ENCODE assay signal across 19 cellular contexts in the genomic region with DNA sequence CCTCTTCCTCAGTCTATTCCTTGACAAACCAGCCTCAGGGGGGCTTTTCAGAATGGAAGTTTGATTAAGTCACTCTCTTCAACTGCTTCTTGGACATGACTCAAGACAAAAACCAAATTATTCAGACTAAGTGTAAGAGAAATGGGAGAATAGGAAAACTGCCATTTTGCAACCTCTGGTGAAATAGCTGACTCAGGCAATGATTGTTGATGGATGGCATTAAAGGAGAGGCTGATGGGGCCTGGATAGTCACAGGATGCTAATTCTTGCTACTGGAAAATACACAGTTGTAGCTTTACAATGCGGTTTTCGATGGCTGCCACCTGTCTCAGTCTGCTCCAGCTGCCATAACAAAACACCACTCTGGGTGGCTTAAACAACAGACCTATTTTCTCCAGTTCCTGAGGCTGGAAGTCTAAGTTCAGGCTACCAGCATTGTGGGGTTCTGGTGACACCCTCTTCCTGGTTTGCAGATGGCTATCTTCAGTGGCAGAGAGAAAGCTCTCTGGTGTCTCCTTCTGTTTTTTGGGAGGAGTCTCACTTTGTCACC. TPM values are rescaled to one million over a fixed set of nuclear protein-coding genes. Genes with fewer than 3 reads are reported as not detected.
DNase-seq lines count a peak whose midpoint lies in the region; ATAC-seq and TF ChIP-seq lines count a peak whose summit lies in the region.
"Had no signal": no experiment of that assay in that cellular context is flagged by ENCODE, and none has a peak within 500 bp of the region (broad histone marks: within the 10 kb centered on the region; RNA-seq: fewer than 3 reads in every experiment).

No MANE protein-coding gene starts in this region.

- no peaks in the 10 kb centered on the region for H4K20me1 ChIP-seq in H9 (ENCODE audit: control insufficient read depth, insufficient read depth, insufficient read length)

- no peaks in the 10 kb centered on the region for H3K23me2 ChIP-seq in H9 (ENCODE audit: insufficient read length, low read depth, low read length, poor library complexity, severe bottlenecking)

- peaks cover 33% of the 10 kb centered on the region for H3K4me1 ChIP-seq in CD4-positive, CD25-positive, alpha-beta regulatory T cell (ENCODE audit: control insufficient read depth, insufficient read depth, low read length, poor library complexity, severe bottlenecking)
- no peaks in the 10 kb centered on the region for H3K4me1 ChIP-seq in H9 (ENCODE audit: insufficient read depth, low read length)

- H3K27ac Mint-ChIP-seq in CD4-positive, CD25-positive, alpha-beta regulatory T cell = peak overlapping the region in 2 of 3 donors; percentile 8 to 91
- no peak overlapping the region for H3K27ac Mint-ChIP-seq in H9
- H3K27ac Mint-ChIP-seq: IgD-negative memory B cell; stimulated activated effector memory CD8-positive, alpha-beta T cell treated with anti-CD3 and anti-CD28 coated beads, Interleukin-12 subunit alpha, Interleukin-12 subunit beta, amount 100 ng/mL, for 72 hours; T-helper 17 cell had no signal

- H3K14ac ChIP-seq in H9 (ENCODE audit: insufficient read depth, low read length) = no peak overlapping the region

- H2BK120ac ChIP-seq in H9 (ENCODE audit: low read depth, low read length, poor library complexity, severe bottlenecking) = no peak overlapping the region

- H4K5ac ChIP-seq in H9 (ENCODE audit: insufficient read length, low read depth, low read length) = no peak overlapping the region

- H3K4me2 ChIP-seq in H9 (ENCODE audit: insufficient read depth, insufficient read length, low read length) = no peak overlapping the region
- H3K4me2 ChIP-seq: PC-9 had no signal

- no peak overlapping the region for H3K27ac ChIP-seq in CD4-positive, CD25-positive, alpha-beta regulatory T cell (ENCODE audit: insufficient read depth, low read length, poor library complexity, severe bottlenecking)
- H3K27ac ChIP-seq in SK-N-MC (peak overlapping the region; percentile 86), H9 (ENCODE audit: insufficient read length, low read depth, low read length) (no peak overlapping the region), caudate nucleus (ENCODE audit: low read depth, low read length) (no peak overlapping the region)
- H3K27ac ChIP-seq: gastroesophageal sphincter, HL-60, PC-9, thyroid gland had no signal

- H3K4ac ChIP-seq in H9 (ENCODE audit: low read depth, low read length) = no peak overlapping the region

- H2AFZ ChIP-seq in H9 (ENCODE audit: low read length) = no peak overlapping the region
- H2AFZ ChIP-seq: PC-9 had no signal

- no CpG with 5 or more reads among the region's 2 CpGs for WGBS in H9 (ENCODE audit: extremely low coverage, insufficient read length, low lambda C conversion rate)

- no peaks in the 10 kb centered on the region for H3K9me3 Mint-ChIP-seq in CD4-positive, CD25-positive, alpha-beta regulatory T cell
- H3K9me3 Mint-ChIP-seq in H9 = no peaks in the 10 kb centered on the region
- H3K9me3 Mint-ChIP-seq: IgD-negative memory B cell; stimulated activated effector memory CD8-positive, alpha-beta T cell treated with anti-CD3 and anti-CD28 coated beads, Interleukin-12 subunit alpha, Interleukin-12 subunit beta, amount 100 ng/mL, for 72 hours had no signal

- H3T11ph ChIP-seq in H9 (ENCODE audit: low read length) = no peak overlapping the region

- no peak overlapping the region for H3K23ac ChIP-seq in H9 (ENCODE audit: insufficient read length, low read depth, low read length)

- no peak overlapping the region for H3K9ac ChIP-seq in SK-N-MC (ENCODE audit: insufficient read length)
- H3K9ac ChIP-seq in H9 (ENCODE audit: extremely low read depth, insufficient read length, low read length) = no peak overlapping the region

- H3K18ac ChIP-seq in H9 (ENCODE audit: insufficient read length, low read depth, low read length) = no peak overlapping the region

- H3K56ac ChIP-seq in H9 (ENCODE audit: insufficient read length, low read depth, low read length) = no peak overlapping the region

- H2BK5ac ChIP-seq in H9 (ENCODE audit: insufficient read length, low read length) = no peak overlapping the region

- no peak overlapping the region for H3K4me3 ChIP-seq in CD4-positive, CD25-positive, alpha-beta regulatory T cell (ENCODE audit: low read depth, low read length)
- H3K4me3 ChIP-seq in SK-N-MC = no peak overlapping the region
- H3K4me3 ChIP-seq in fibroblast of mammary gland (ENCODE audit: control insufficient read depth, low read depth, low read length) = no peak overlapping the region
- H3K4me3 ChIP-seq: gastroesophageal sphincter, lung, PC-9, thyroid gland had no signal

- H3K9me3 ChIP-seq in CD4-positive, CD25-positive, alpha-beta regulatory T cell (ENCODE audit: control insufficient read depth in 2 of 2, low read length in 2 of 2) = no peaks in the 10 kb centered on the region
- no peaks in the 10 kb centered on the region for H3K9me3 ChIP-seq in SK-N-MC (ENCODE audit: low read depth, low read length)
- H3K9me3 ChIP-seq in H9 (ENCODE audit: control insufficient read depth, low read depth, low read length) = no peaks in the 10 kb centered on the region
- H3K9me3 ChIP-seq: gastroesophageal sphincter, thyroid gland had no signal

- peaks cover 17% of the 10 kb centered on the region for H3K36me3 Mint-ChIP-seq in CD4-positive, CD25-positive, alpha-beta regulatory T cell
- H3K36me3 Mint-ChIP-seq in H9 (ENCODE audit: insufficient read depth in 1 of 3, low read depth in 3 of 3) = peaks cover 2 to 20% (median 12%) of the 10 kb centered on the region in 3 experiments; a peak in 5 of 7 replicates
- H3K36me3 Mint-ChIP-seq: IgD-negative memory B cell had no signal

- no peak overlapping the region for H2BK20ac ChIP-seq in H9 (ENCODE audit: low read depth, low read length, poor library complexity, severe bottlenecking)

- H3K27me3 Mint-ChIP-seq in CD4-positive, CD25-positive, alpha-beta regulatory T cell = no peaks in the 10 kb centered on the region
- no peaks in the 10 kb centered on the region for H3K27me3 Mint-ChIP-seq in H9 (ENCODE audit: low read depth)
- H3K27me3 Mint-ChIP-seq: IgD-negative memory B cell, T-helper 17 cell had no signal

- H3K79me1 ChIP-seq in H9 (ENCODE audit: insufficient read depth, low read depth, low read length, poor library complexity, severe bottlenecking) = no peaks in the 10 kb centered on the region

- TF ChIP-seq CTCF in fibroblast of mammary gland (conservative IDR thresholded peaks at IDR 0.05; ENCODE audit: control insufficient read depth, insufficient read depth, low read depth, low read length) = no peak
- no peak for TF ChIP-seq CTCF in H9 (conservative IDR thresholded peaks at IDR 0.05)

- H2AK5ac ChIP-seq in H9 (ENCODE audit: insufficient read length, low read length) = no peak overlapping the region

- H3K36me3 ChIP-seq in CD4-positive, CD25-positive, alpha-beta regulatory T cell (ENCODE audit: control insufficient read depth, insufficient read depth, low read length) = peaks cover 33% of the 10 kb centered on the region
- peaks cover 28% of the 10 kb centered on the region for H3K36me3 ChIP-seq in SK-N-MC (ENCODE audit: insufficient read depth, low read length)

- no peaks in the 10 kb centered on the region for H3K27me3 ChIP-seq in CD4-positive, CD25-positive, alpha-beta regulatory T cell (ENCODE audit: control insufficient read depth, insufficient read depth, low read length)
- H3K27me3 ChIP-seq in H9 (ENCODE audit: insufficient read depth, low read length) = no peaks in the 10 kb centered on the region
- H3K27me3 ChIP-seq: gastroesophageal sphincter, thyroid gland had no signal

- peaks cover 17 to 59% (median 36%) of the 10 kb centered on the region in 4 donors for H3K4me1 Mint-ChIP-seq in CD4-positive, CD25-positive, alpha-beta regulatory T cell
- peaks cover 17 to 20% of the 10 kb centered on the region in 2 experiments for H3K4me1 Mint-ChIP-seq in H9

- H4K91ac ChIP-seq in H9 (ENCODE audit: insufficient read length, low read depth, low read length) = no peak overlapping the region

- H2BK15ac ChIP-seq in H9 (ENCODE audit: low read depth, low read length) = no peak overlapping the region

- ATAC-seq in CD4-positive, CD25-positive, alpha-beta regulatory T cell (ENCODE audit: low read depth in 2 of 2) = no peak
- ATAC-seq: gastroesophageal sphincter; right cardiac atrium; stimulated activated effector memory CD8-positive, alpha-beta T cell treated with anti-CD3 and anti-CD28 coated beads, Interleukin-12 subunit alpha, Interleukin-12 subunit beta, amount 100 ng/mL, for 72 hours; T-helper 17 cell had no signal

- DNase-seq in CD4-positive, CD25-positive, alpha-beta regulatory T cell = no peak
- no peak for DNase-seq in SK-N-MC (ENCODE audit: low read depth, low spot score)
- DNase-seq in fibroblast of mammary gland (ENCODE audit: low read depth) = peak; percentile 60
- DNase-seq in H9 = no peak
- DNase-seq in caudate nucleus (lab: John Stamatoyannopoulos, UW) = no peak
- no peak for DNase-seq in NCI-H2107 treated with DMSO at 0.1 percent for 48 hours (lab: John Stamatoyannopoulos, UW; ENCODE audit: unreplicated experiment)
- DNase-seq: amygdala, kidney, NCI-H187, NCI-H345, PC-9, T-helper 17 cell, thyroid gland had no signal

- H2BK12ac ChIP-seq in H9 (ENCODE audit: insufficient read length, low read depth, low read length) = no peak overlapping the region

- H3K4me3 Mint-ChIP-seq in CD4-positive, CD25-positive, alpha-beta regulatory T cell = no peak overlapping the region
- H3K4me3 Mint-ChIP-seq in H9 = no peak overlapping the region
- H3K4me3 Mint-ChIP-seq: IgD-negative memory B cell; stimulated activated effector memory CD8-positive, alpha-beta T cell treated with anti-CD3 and anti-CD28 coated beads, Interleukin-12 subunit alpha, Interleukin-12 subunit beta, amount 100 ng/mL, for 72 hours; T-helper 17 cell had no signal

- H4K8ac ChIP-seq in H9 (replicated peaks; ENCODE audit: insufficient read length, low read depth, low read length) = no peak overlapping the region

- peaks cover 3% of the 10 kb centered on the region; the same call in 1 of the 2 replicates for H3K79me2 ChIP-seq in H9 (ENCODE audit: insufficient read depth, low read length)

RNA-seq across cellular contexts. Expression of a gene that starts 6.1 kb away (rescaled TPM):
- total RNA-seq in CD4-positive, CD25-positive, alpha-beta regulatory T cell = 124 TPM
- 100 to 1,000 TPM; 262 to 385 (median 285) TPM for polyA plus RNA-seq in CD4-positive, CD25-positive, alpha-beta regulatory T cell
- 75.1 and 78.4 TPM in 2 replicates for total RNA-seq in H9 (2021)

RNA-seq across cellular contexts. Expression of a gene that starts 6.8 kb away (rescaled TPM):
- 0.84 TPM for total RNA-seq in CD4-positive, CD25-positive, alpha-beta regulatory T cell
- polyA plus RNA-seq in CD4-positive, CD25-positive, alpha-beta regulatory T cell = not detected
- 3.3 and 3.5 TPM in 2 replicates for total RNA-seq in H9 (2021)

RNA-seq across cellular contexts. Expression of a gene that starts 16.7 kb away (rescaled TPM):
- total RNA-seq in CD4-positive, CD25-positive, alpha-beta regulatory T cell = 50.2 TPM
- under 1 TPM; 0.05 to 0.18 (median 0.16) TPM for polyA plus RNA-seq in CD4-positive, CD25-positive, alpha-beta regulatory T cell
- 64.2 and 65.9 TPM in 2 replicates for total RNA-seq in H9 (2021)

RNA-seq across cellular contexts. Expression of a gene that starts 46.5 kb away (rescaled TPM):
- total RNA-seq in CD4-positive, CD25-positive, alpha-beta regulatory T cell = 3.6 TPM
- polyA plus RNA-seq in CD4-positive, CD25-positive, alpha-beta regulatory T cell = 1 to 10 TPM; 1.5 to 5.5 (median 2.5) TPM
- 14.5 and 15.0 TPM in 2 replicates for total RNA-seq in H9 (2021)

Comparison
In these comparisons a context has a peak if more than half of its experiments do, and no peak if none do; other contexts are left out.
1. H3K27ac Mint-ChIP-seq: peak in CD4-positive, CD25-positive, alpha-beta regulatory T cell (2 of 3); none in H9 (0 of 3).